Comparison of ENCODE assay signal across 8 cellular contexts in genomic region chr9:124220551-124221451, GRCh38. TPM values are rescaled to one million over a fixed set of nuclear protein-coding genes. Genes with fewer than 3 reads are reported as not detected.
A peak's percentile ranks its signal among the peaks of the same experiment; 100 is the strongest.
DNase-seq lines count a peak whose midpoint lies in the region; ATAC-seq, FAIRE-seq and TF ChIP-seq lines count a peak whose summit lies in the region.

No MANE protein-coding gene starts in this region.

- FAIRE-seq in K562 (lab: Jason Lieb, UNC), result no peak

- intact Hi-C loops in K562 (cut with micrococcal nuclease) (no loop called here), right lobe of liver (cut with DNase I) (loop anchor here (10.0 kb wide), 1 partner anchor 54 kb away; no protein-coding TSS in a partner anchor)

- H3K9me1 ChIP-seq in K562 (ENCODE audit: control insufficient read depth, insufficient read depth, low read length), result no peaks in the 10 kb centered on the region

- CTCF ChIA-PET in K562 (lab: Yijun Ruan, JAX; ENCODE audit: low intra/inter-chr PET ratio), result no interaction called here

- no peak overlapping the region for H3K4me2 ChIP-seq in K562 (ENCODE audit: insufficient read depth, low read length)

- no peaks in the 10 kb centered on the region; the same call in 1 of the 2 replicates for H3K9me3 ChIP-seq in K562 (replicated peaks; ENCODE audit: control insufficient read depth, insufficient read depth, low read depth, low read length)
- H3K9me3 ChIP-seq in right lobe of liver, result no peaks in the 10 kb centered on the region

- no peak for TF ChIP-seq POLR2A in K562 (conservative IDR thresholded peaks at IDR 0.05)
- TF ChIP-seq POLR2A in right lobe of liver (IDR thresholded peaks at IDR 0.05), result peak; percentile 77

- in situ Hi-C loops in K562 (cut with MboI), result no loop called here

- DNase-seq in AG08395 (ENCODE audit: low spot score) (peak; percentile 26), HuH-7 (ENCODE audit: low spot score) (peak; percentile 36), K562 (ENCODE audit: extremely low read depth in 1 of 4, low spot score in 3 of 4) (no peak), right lobe of liver (peak; percentile 75 to 94 (median 89))
- no peak for DNase-seq in stimulated activated CD4-positive, alpha-beta T cell treated with anti-CD3 and anti-CD28 coated beads, Interleukin-2, amount 100 ng/mL, for 24 hours
- no peak for DNase-seq in activated naive CD4-positive, alpha-beta T cell treated with anti-CD3 and anti-CD28 coated beads, Interleukin-2, amount 50 U/mL, for 16 hours

- TF ChIP-seq EP300 in K562 (IDR thresholded peaks at IDR 0.05; ENCODE audit: low read length), result no peak

- H3K4me1 ChIP-seq in K562 (replicated peaks in 1 of 2; ENCODE audit: control insufficient read depth in 2 of 2, insufficient read depth in 2 of 2, low read length in 2 of 2) (peaks cover 0 to 6% of the 10 kb centered on the region in 2 experiments; a peak in 3 of 5 replicates), right lobe of liver (peaks cover 0 to 56% (median 27%) of the 10 kb centered on the region in 4 donors)

- no peak for TF ChIP-seq RAD21 in K562 (CRISPR knock-in tag; conservative IDR thresholded peaks at IDR 0.05 in 1 of 2, IDR thresholded peaks at IDR 0.05 in 1 of 2)

- H3K27me3 ChIP-seq in K562 (ENCODE audit: control insufficient read depth in 2 of 2, insufficient read depth in 2 of 2, low read length in 2 of 2) (peaks cover 9 to 46% of the 10 kb centered on the region in 2 experiments; a peak in 4 of 5 replicates), right lobe of liver (no peaks in the 10 kb centered on the region)

- no TSS peak for BruUV-seq in K562 (replicated peaks; lab: Mats Ljungman, UMichigan)

- H4K20me1 ChIP-seq in K562 (replicated peaks; ENCODE audit: control insufficient read depth, insufficient read depth, low read length), result 0 out of 2 replicates have a peak, but pooled peaks cover 2% of the 10 kb centered on the region

- no peaks in the 10 kb centered on the region for H3K36me3 ChIP-seq in K562 (ENCODE audit: control insufficient read depth, insufficient read depth, low read length)
- no peaks in the 10 kb centered on the region for H3K36me3 ChIP-seq in right lobe of liver

- POLR2A ChIA-PET in K562 (lab: Yijun Ruan, JAX), result interaction anchor here (0.6 kb wide), 1 partner anchor 46 kb away, joined by 3 read pairs; no protein-coding TSS in a partner anchor

- no peak overlapping the region for H2AFZ ChIP-seq in K562 (ENCODE audit: low read depth, low read length)

- no peak overlapping the region for H3K9ac ChIP-seq in K562 (ENCODE audit: insufficient read depth in 1 of 2, low read depth in 2 of 2, low read length in 2 of 2)

- no peaks in the 10 kb centered on the region for H3K79me2 ChIP-seq in K562 (ENCODE audit: control insufficient read depth, insufficient read depth, low read length)

- H3K27ac ChIP-seq in K562 (ENCODE audit: extremely low read depth, low read depth, low read length), result no peak overlapping the region
- H3K27ac ChIP-seq in right lobe of liver, result peak overlapping the region; percentile 77 to 91 (median 83)

- TF ChIP-seq CTCF in K562 (IDR thresholded peaks at IDR 0.05 in 2 of 3, conservative IDR thresholded peaks at IDR 0.05 in 1 of 3; ENCODE audit: insufficient read depth in 2 of 3, low read depth in 1 of 3, low read length in 3 of 3) (no peak), right lobe of liver (IDR thresholded peaks at IDR 0.05) (no peak)

- H3K4me3 ChIP-seq in K562 (no peak overlapping the region), right lobe of liver (peak overlapping the region in 1 of 3 donors; percentile 12)

- WGBS in K562 (ENCODE audit: insufficient coverage, low coverage, missing lambda C conversion rate), result 13% methylated on average over 10 of the region's 10 CpGs
- 26% methylated on average over 8 of the region's 10 CpGs for WGBS in right lobe of liver (ENCODE audit: insufficient coverage, low coverage, low lambda C conversion rate, missing lambda C conversion rate)

- ATAC-seq in K562 (0 out of 3 replicates have a peak, but pooled peaks have one; percentile 48), right lobe of liver (peak; percentile 65 to 84 (median 78)), GM18870 (IDR thresholded peaks at IDR 0.05; ENCODE audit: unreplicated experiment) (no peak), GM19455 (IDR thresholded peaks at IDR 0.05; ENCODE audit: unreplicated experiment) (no peak)

TF ChIP-seq in K562, 482 proteins besides CTCF, POLR2A, EP300 and RAD21 (continues in another document):
- TF ChIP-seq NR0B1 (IDR thresholded peaks at IDR 0.05; ENCODE audit: partially characterized antibody) (no peak), THRB (CRISPR knock-in tag; conservative IDR thresholded peaks at IDR 0.05) (no peak), TAF9B (IDR thresholded peaks at IDR 0.05; ENCODE audit: partially characterized antibody) (no peak), ZFP30 (CRISPR knock-in tag; IDR thresholded peaks at IDR 0.05; ENCODE audit: borderline replicate concordance) (no peak), PHB2 (IDR thresholded peaks at IDR 0.05; ENCODE audit: low read depth) (no peak), ZBTB33 (CRISPR knock-in tag; IDR thresholded peaks at IDR 0.05) (no peak), TCF7 (IDR thresholded peaks at IDR 0.05; ENCODE audit: borderline replicate concordance) (no peak), KAT2B (IDR thresholded peaks at IDR 0.05; ENCODE audit: low read depth, low read length) (no peak), BRD4 (IDR thresholded peaks at IDR 0.05) (no peak), ZNF232 (CRISPR knock-in tag; IDR thresholded peaks at IDR 0.05) (no peak)

RNA-seq across cellular contexts. Expression of gene NEK6, which starts 36.9 kb away (rescaled TPM):
- total RNA-seq in K562 (2011; cell fraction: chromatin; rRNA removed; ENCODE audit: low replicate concordance), result 11.0 and 26.4 TPM in 2 replicates
- 6.4 and 7.7 TPM in 2 replicates for total RNA-seq in K562 (2011; cell fraction: nucleolus; rRNA removed)
- 8.4 and 9.9 TPM in 2 replicates for total RNA-seq in K562 (2011; cell fraction: nucleoplasm; rRNA removed)
- total RNA-seq in K562 (2014; rRNA removed), result 8.0 and 11.4 TPM in 2 replicates
- 6.1 and 6.9 TPM in 2 replicates for total RNA-seq in K562 (2014; rRNA removed; fragmentation: Illumina TruSeq; extraction: Trizol)
- 7.9 and 8.4 TPM in 2 replicates for total RNA-seq in K562 (2015; rRNA removed; fragmentation: Illumina TruSeq; extraction: Trizol)
- total RNA-seq in K562 (2021), result 19.0 and 19.7 TPM in 2 replicates
- 12.1 and 27.8 TPM in 2 replicates for polyA plus RNA-seq in K562 (2011; rRNA removed)
- polyA plus RNA-seq in K562 (2011; cell fraction: cytosol; rRNA removed), result 20.4 and 25.6 TPM in 2 replicates
- 13.6 and 24.6 TPM in 2 replicates for polyA plus RNA-seq in K562 (2011; cell fraction: nucleus; rRNA removed)
- 8.5 and 12.5 TPM in 2 replicates for polyA plus RNA-seq in K562 (2012)
- 12.5 and 12.9 TPM in 2 replicates for polyA plus RNA-seq in K562 (2014; fragmentation: Illumina TruSeq; extraction: Trizol)
- 1 to 10 TPM; 3.1 to 3.5 TPM for polyA plus RNA-seq in K562 (2014; fragmentation: Nextera tagmentation; extraction: Ambion mirVana)
- 9.5 and 13.1 TPM in 2 replicates for polyA plus RNA-seq in K562 (2014; rRNA removed)
- 24.9 and 49.3 TPM in 2 replicates for polyA minus RNA-seq in K562 (2011; rRNA and poly(A)+ RNA removed)
- 10.0 and 18.9 TPM in 2 replicates for polyA minus RNA-seq in K562 (2011; cell fraction: cytosol; rRNA and poly(A)+ RNA removed)
- polyA minus RNA-seq in K562 (2011; cell fraction: nucleus; rRNA and poly(A)+ RNA removed), result 4.8 and 27.3 TPM in 2 replicates
- total RNA-seq in right lobe of liver, result 100 to 1,000 TPM in 1 of 6 experiments, 10 to 100 TPM in 5; 61.6 to 128 (median 67.5) TPM

Comparison
In these comparisons a context has a peak if more than half of its experiments do, and no peak if none do; other contexts are left out.
1. DNase-seq: peak in AG08395 (single experiment), HuH-7 (single experiment) and right lobe of liver (3 of 3); none in K562 (0 of 4), stimulated activated CD4-positive, alpha-beta T cell treated with anti-CD3 and anti-CD28 coated beads, Interleukin-2, amount 100 ng/mL, for 24 hours (0 of 2) and activated naive CD4-positive, alpha-beta T cell treated with anti-CD3 and anti-CD28 coated beads, Interleukin-2, amount 50 U/mL, for 16 hours (single experiment).
2. ATAC-seq: peak in K562 (single experiment) and right lobe of liver (4 of 4); none in GM18870 (single experiment) and GM19455 (single experiment).